In genomic region chr3:20056727-20057611, GRCh38 we compare ENCODE assay signal across 1 cellular context.
TF ChIP-seq lines count a peak whose summit lies in the region.

No MANE protein-coding gene starts in this region.

TF ChIP-seq in GM12878, 131 proteins besides CTCF, POLR2A, EP300 and RAD21 (continued from another document and continues in another):
- TF ChIP-seq, protein P1, sequence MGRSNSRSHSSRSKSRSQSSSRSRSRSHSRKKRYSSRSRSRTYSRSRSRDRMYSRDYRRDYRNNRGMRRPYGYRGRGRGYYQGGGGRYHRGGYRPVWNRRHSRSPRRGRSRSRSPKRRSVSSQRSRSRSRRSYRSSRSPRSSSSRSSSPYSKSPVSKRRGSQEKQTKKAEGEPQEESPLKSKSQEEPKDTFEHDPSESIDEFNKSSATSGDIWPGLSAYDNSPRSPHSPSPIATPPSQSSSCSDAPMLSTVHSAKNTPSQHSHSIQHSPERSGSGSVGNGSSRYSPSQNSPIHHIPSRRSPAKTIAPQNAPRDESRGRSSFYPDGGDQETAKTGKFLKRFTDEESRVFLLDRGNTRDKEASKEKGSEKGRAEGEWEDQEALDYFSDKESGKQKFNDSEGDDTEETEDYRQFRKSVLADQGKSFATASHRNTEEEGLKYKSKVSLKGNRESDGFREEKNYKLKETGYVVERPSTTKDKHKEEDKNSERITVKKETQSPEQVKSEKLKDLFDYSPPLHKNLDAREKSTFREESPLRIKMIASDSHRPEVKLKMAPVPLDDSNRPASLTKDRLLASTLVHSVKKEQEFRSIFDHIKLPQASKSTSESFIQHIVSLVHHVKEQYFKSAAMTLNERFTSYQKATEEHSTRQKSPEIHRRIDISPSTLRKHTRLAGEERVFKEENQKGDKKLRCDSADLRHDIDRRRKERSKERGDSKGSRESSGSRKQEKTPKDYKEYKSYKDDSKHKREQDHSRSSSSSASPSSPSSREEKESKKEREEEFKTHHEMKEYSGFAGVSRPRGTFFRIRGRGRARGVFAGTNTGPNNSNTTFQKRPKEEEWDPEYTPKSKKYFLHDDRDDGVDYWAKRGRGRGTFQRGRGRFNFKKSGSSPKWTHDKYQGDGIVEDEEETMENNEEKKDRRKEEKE (IDR thresholded peaks at IDR 0.05): no peak
- TF ChIP-seq, protein P2, sequence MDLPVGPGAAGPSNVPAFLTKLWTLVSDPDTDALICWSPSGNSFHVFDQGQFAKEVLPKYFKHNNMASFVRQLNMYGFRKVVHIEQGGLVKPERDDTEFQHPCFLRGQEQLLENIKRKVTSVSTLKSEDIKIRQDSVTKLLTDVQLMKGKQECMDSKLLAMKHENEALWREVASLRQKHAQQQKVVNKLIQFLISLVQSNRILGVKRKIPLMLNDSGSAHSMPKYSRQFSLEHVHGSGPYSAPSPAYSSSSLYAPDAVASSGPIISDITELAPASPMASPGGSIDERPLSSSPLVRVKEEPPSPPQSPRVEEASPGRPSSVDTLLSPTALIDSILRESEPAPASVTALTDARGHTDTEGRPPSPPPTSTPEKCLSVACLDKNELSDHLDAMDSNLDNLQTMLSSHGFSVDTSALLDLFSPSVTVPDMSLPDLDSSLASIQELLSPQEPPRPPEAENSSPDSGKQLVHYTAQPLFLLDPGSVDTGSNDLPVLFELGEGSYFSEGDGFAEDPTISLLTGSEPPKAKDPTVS (IDR thresholded peaks at IDR 0.05; ENCODE audit: low read depth, low read length): no peak
- TF ChIP-seq YY1 (IDR thresholded peaks at IDR 0.05; ENCODE audit: low read depth, low read length) (no peak), HCFC1 (IDR thresholded peaks at IDR 0.05; ENCODE audit: low read length) (no peak), BACH1 (IDR thresholded peaks at IDR 0.05; ENCODE audit: borderline replicate concordance) (no peak), CBX5 (IDR thresholded peaks at IDR 0.05; ENCODE audit: low read depth) (no peak), ZBTB40 (IDR thresholded peaks at IDR 0.05; ENCODE audit: borderline replicate concordance) (no peak), TCF3 (IDR thresholded peaks at IDR 0.05; ENCODE audit: borderline replicate concordance, insufficient read depth, low read depth, low read length) (0 out of 2 replicates have a peak, but pooled peaks have one; percentile 25), RCOR1 (conservative IDR thresholded peaks at IDR 0.05; ENCODE audit: low read depth, low read length) (no peak), SREBF1 (IDR thresholded peaks at IDR 0.05; ENCODE audit: low read length) (no peak), SKIL (IDR thresholded peaks at IDR 0.05; ENCODE audit: low read depth, poor library complexity, severe bottlenecking) (no peak), EED (IDR thresholded peaks at IDR 0.05; ENCODE audit: low read depth) (peak; percentile 63; the same call in 1 of the 2 replicates), ZZZ3 (IDR thresholded peaks at IDR 0.05; ENCODE audit: control insufficient read depth, insufficient read length, low read depth) (no peak), ZBED1 (IDR thresholded peaks at IDR 0.05; ENCODE audit: borderline replicate concordance) (peak; percentile 19; the same call in 1 of the 2 replicates), RB1 (IDR thresholded peaks at IDR 0.05; ENCODE audit: borderline replicate concordance) (no peak), MTA2 (IDR thresholded peaks at IDR 0.05; ENCODE audit: low read depth) (no peak), KAT2A (conservative IDR thresholded peaks at IDR 0.05; ENCODE audit: control insufficient read depth, low read depth, low read length) (no peak), MYC (IDR thresholded peaks at IDR 0.05; ENCODE audit: insufficient read depth, insufficient read length, insufficient replicate concordance, low read length, severe bottlenecking) (no peak), SIN3A (IDR thresholded peaks at IDR 0.05; ENCODE audit: low read depth, low read length) (no peak), BHLHE40 (IDR thresholded peaks at IDR 0.05; ENCODE audit: borderline replicate concordance in 1 of 2, low read depth in 2 of 2, low read length in 1 of 2) (peak; percentile 62 to 80), BMI1 (IDR thresholded peaks at IDR 0.05; ENCODE audit: borderline replicate concordance) (no peak), ZBTB4 (CRISPR knock-in tag; IDR thresholded peaks at IDR 0.05) (no peak), YBX1 (IDR thresholded peaks at IDR 0.05) (no peak), BRCA1 (IDR thresholded peaks at IDR 0.05; ENCODE audit: low read depth, low read length) (no peak)
- TF ChIP-seq, protein P3, sequence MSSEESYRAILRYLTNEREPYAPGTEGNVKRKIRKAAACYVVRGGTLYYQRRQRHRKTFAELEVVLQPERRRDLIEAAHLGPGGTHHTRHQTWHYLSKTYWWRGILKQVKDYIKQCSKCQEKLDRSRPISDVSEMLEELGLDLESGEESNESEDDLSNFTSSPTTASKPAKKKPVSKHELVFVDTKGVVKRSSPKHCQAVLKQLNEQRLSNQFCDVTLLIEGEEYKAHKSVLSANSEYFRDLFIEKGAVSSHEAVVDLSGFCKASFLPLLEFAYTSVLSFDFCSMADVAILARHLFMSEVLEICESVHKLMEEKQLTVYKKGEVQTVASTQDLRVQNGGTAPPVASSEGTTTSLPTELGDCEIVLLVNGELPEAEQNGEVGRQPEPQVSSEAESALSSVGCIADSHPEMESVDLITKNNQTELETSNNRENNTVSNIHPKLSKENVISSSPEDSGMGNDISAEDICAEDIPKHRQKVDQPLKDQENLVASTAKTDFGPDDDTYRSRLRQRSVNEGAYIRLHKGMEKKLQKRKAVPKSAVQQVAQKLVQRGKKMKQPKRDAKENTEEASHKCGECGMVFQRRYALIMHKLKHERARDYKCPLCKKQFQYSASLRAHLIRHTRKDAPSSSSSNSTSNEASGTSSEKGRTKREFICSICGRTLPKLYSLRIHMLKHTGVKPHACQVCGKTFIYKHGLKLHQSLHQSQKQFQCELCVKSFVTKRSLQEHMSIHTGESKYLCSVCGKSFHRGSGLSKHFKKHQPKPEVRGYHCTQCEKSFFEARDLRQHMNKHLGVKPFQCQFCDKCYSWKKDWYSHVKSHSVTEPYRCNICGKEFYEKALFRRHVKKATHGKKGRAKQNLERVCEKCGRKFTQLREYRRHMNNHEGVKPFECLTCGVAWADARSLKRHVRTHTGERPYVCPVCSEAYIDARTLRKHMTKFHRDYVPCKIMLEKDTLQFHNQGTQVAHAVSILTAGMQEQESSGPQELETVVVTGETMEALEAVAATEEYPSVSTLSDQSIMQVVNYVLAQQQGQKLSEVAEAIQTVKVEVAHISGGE (CRISPR knock-in tag; IDR thresholded peaks at IDR 0.05): no peak
- TF ChIP-seq, protein P4, sequence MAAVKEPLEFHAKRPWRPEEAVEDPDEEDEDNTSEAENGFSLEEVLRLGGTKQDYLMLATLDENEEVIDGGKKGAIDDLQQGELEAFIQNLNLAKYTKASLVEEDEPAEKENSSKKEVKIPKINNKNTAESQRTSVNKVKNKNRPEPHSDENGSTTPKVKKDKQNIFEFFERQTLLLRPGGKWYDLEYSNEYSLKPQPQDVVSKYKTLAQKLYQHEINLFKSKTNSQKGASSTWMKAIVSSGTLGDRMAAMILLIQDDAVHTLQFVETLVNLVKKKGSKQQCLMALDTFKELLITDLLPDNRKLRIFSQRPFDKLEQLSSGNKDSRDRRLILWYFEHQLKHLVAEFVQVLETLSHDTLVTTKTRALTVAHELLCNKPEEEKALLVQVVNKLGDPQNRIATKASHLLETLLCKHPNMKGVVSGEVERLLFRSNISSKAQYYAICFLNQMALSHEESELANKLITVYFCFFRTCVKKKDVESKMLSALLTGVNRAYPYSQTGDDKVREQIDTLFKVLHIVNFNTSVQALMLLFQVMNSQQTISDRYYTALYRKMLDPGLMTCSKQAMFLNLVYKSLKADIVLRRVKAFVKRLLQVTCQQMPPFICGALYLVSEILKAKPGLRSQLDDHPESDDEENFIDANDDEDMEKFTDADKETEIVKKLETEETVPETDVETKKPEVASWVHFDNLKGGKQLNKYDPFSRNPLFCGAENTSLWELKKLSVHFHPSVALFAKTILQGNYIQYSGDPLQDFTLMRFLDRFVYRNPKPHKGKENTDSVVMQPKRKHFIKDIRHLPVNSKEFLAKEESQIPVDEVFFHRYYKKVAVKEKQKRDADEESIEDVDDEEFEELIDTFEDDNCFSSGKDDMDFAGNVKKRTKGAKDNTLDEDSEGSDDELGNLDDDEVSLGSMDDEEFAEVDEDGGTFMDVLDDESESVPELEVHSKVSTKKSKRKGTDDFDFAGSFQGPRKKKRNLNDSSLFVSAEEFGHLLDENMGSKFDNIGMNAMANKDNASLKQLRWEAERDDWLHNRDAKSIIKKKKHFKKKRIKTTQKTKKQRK (IDR thresholded peaks at IDR 0.05; ENCODE audit: low read depth, low read length): no peak
- TF ChIP-seq, protein P5, sequence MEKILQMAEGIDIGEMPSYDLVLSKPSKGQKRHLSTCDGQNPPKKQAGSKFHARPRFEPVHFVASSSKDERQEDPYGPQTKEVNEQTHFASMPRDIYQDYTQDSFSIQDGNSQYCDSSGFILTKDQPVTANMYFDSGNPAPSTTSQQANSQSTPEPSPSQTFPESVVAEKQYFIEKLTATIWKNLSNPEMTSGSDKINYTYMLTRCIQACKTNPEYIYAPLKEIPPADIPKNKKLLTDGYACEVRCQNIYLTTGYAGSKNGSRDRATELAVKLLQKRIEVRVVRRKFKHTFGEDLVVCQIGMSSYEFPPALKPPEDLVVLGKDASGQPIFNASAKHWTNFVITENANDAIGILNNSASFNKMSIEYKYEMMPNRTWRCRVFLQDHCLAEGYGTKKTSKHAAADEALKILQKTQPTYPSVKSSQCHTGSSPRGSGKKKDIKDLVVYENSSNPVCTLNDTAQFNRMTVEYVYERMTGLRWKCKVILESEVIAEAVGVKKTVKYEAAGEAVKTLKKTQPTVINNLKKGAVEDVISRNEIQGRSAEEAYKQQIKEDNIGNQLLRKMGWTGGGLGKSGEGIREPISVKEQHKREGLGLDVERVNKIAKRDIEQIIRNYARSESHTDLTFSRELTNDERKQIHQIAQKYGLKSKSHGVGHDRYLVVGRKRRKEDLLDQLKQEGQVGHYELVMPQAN (conservative IDR thresholded peaks at IDR 0.05): no peak
- TF ChIP-seq, protein P6, sequence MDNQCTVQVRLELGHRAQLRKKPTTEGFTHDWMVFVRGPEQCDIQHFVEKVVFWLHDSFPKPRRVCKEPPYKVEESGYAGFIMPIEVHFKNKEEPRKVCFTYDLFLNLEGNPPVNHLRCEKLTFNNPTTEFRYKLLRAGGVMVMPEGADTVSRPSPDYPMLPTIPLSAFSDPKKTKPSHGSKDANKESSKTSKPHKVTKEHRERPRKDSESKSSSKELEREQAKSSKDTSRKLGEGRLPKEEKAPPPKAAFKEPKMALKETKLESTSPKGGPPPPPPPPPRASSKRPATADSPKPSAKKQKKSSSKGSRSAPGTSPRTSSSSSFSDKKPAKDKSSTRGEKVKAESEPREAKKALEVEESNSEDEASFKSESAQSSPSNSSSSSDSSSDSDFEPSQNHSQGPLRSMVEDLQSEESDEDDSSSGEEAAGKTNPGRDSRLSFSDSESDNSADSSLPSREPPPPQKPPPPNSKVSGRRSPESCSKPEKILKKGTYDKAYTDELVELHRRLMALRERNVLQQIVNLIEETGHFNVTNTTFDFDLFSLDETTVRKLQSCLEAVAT (IDR thresholded peaks at IDR 0.05): no peak
